28 cellular contexts compared by ENCODE assay signal in the genomic region with DNA sequence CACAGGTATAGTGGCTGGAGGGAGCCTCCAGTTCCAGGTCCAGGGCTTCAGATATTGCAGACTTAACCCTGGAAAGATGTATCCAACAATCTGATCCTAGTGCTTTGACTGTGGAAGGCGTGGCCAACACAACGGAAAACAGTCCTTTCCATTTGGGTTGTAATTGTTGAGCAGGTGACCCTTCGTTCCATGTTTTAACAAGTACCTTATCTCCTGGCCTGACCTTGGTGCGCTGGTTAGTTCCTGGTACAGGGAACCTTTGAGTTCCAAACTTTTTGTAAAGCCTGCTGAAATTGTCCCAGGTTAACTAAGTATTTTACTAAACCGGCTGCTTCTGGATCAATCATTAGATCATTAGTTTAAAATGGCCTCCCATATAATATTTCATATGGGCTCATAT.
"Had no signal": no experiment of that assay in that cellular context is flagged by ENCODE, and none has a peak within 500 bp of the region (broad histone marks: within the 10 kb centered on the region; RNA-seq: fewer than 3 reads in every experiment).

No MANE protein-coding gene starts in this region.

- ATAC-seq: stimulated activated effector memory CD8-positive, alpha-beta T cell treated with anti-CD3 and anti-CD28 coated beads, Interleukin-12 subunit alpha, Interleukin-12 subunit beta, amount 100 ng/mL, for 72 hours; stimulated activated memory B cell treated with anti-CD40 and anti-IgM and Interleukin-4, amounts not matched to agents 10 μg/mL and 1 μg/mL and 100 μg/mL, for 72 hours; stimulated activated naive B cell treated with anti-CD40 and anti-IgM and Interleukin-4, amounts not matched to agents 10 μg/mL and 1 μg/mL and 100 μg/mL, for 72 hours; stimulated activated naive CD8-positive, alpha-beta T cell treated with anti-CD3 and anti-CD28 coated beads, Interleukin-15, amount 100 ng/mL, for 72 hours; stimulated activated naive CD8-positive, alpha-beta T cell treated with anti-CD3 and anti-CD28 coated beads, Interleukin-15, Interleukin-2, amounts not matched to agents 100 U/mL and 50 U/mL, for 24 hours; upper lobe of right lung had no signal

- H3K4me3 Mint-ChIP-seq: stimulated activated effector memory CD8-positive, alpha-beta T cell treated with anti-CD3 and anti-CD28 coated beads, Interleukin-12 subunit alpha, Interleukin-12 subunit beta, amount 100 ng/mL, for 72 hours; stimulated activated memory B cell treated with anti-CD40 and anti-IgM and Interleukin-4, amounts not matched to agents 10 μg/mL and 1 μg/mL and 100 μg/mL, for 72 hours; stimulated activated naive B cell treated with anti-CD40 and anti-IgM and Interleukin-4, amounts not matched to agents 10 μg/mL and 1 μg/mL and 100 μg/mL, for 72 hours; stimulated activated naive CD8-positive, alpha-beta T cell treated with anti-CD3 and anti-CD28 coated beads, Interleukin-15, amount 100 ng/mL, for 72 hours; stimulated activated naive CD8-positive, alpha-beta T cell treated with anti-CD3 and anti-CD28 coated beads, Interleukin-15, Interleukin-2, amounts not matched to agents 100 ng/mL and 50 ng/mL, for 24 hours; type B pancreatic cell had no signal

- H3K4me3 ChIP-seq: stomach, suprapubic skin, testis, thoracic aorta, thyroid gland, tibial artery, tibial nerve, transverse colon, upper lobe of left lung, upper lobe of right lung, uterus, vagina had no signal

- H3K27ac ChIP-seq: stomach, suprapubic skin, testis, thoracic aorta, thyroid gland, tibial artery, tibial nerve, transverse colon, upper lobe of left lung, upper lobe of right lung, uterus, vagina had no signal

- H3K27me3 ChIP-seq: stomach, suprapubic skin, testis, thyroid gland, tibial artery, tibial nerve, transverse colon, upper lobe of left lung, upper lobe of right lung, uterus, vagina had no signal

- H3K4me1 ChIP-seq: suprapubic skin, testis, thyroid gland, tibial artery, tibial nerve, transverse colon, upper lobe of left lung, upper lobe of right lung, uterus, vagina had no signal

- H3K27me3 Mint-ChIP-seq: stimulated activated naive CD8-positive, alpha-beta T cell treated with anti-CD3 and anti-CD28 coated beads, Interleukin-15, amount 100 ng/mL, for 72 hours; stimulated activated naive CD8-positive, alpha-beta T cell treated with anti-CD3 and anti-CD28 coated beads, Interleukin-15, Interleukin-2, amounts not matched to agents 100 ng/mL and 50 ng/mL, for 24 hours had no signal

- H3K9me3 ChIP-seq: suprapubic skin, testis, thoracic aorta, thyroid gland, tibial artery, transverse colon, upper lobe of right lung, uterus, vagina had no signal

- H3K27ac Mint-ChIP-seq: stimulated activated effector memory CD8-positive, alpha-beta T cell treated with anti-CD3 and anti-CD28 coated beads, Interleukin-12 subunit alpha, Interleukin-12 subunit beta, amount 100 ng/mL, for 72 hours; stimulated activated memory B cell treated with anti-CD40 and anti-IgM and Interleukin-4, amounts not matched to agents 10 μg/mL and 1 μg/mL and 100 μg/mL, for 72 hours; stimulated activated naive B cell treated with anti-CD40 and anti-IgM and Interleukin-4, amounts not matched to agents 10 μg/mL and 1 μg/mL and 100 μg/mL, for 72 hours; stimulated activated naive CD8-positive, alpha-beta T cell treated with anti-CD3 and anti-CD28 coated beads, Interleukin-15, amount 100 ng/mL, for 72 hours; stimulated activated naive CD8-positive, alpha-beta T cell treated with anti-CD3 and anti-CD28 coated beads, Interleukin-15, Interleukin-2, amounts not matched to agents 100 ng/mL and 50 ng/mL, for 24 hours; type B pancreatic cell had no signal

- H3K9me3 Mint-ChIP-seq: stimulated activated effector memory CD8-positive, alpha-beta T cell treated with anti-CD3 and anti-CD28 coated beads, Interleukin-12 subunit alpha, Interleukin-12 subunit beta, amount 100 ng/mL, for 72 hours; stimulated activated memory B cell treated with anti-CD40 and anti-IgM and Interleukin-4, amounts not matched to agents 10 μg/mL and 1 μg/mL and 100 μg/mL, for 72 hours; stimulated activated naive B cell treated with anti-CD40 and anti-IgM and Interleukin-4, amounts not matched to agents 10 μg/mL and 1 μg/mL and 100 μg/mL, for 72 hours had no signal

- DNase-seq: stimulated activated CD4-positive, alpha-beta T cell treated with anti-CD3 and anti-CD28 coated beads, Interleukin-2, amount 100 ng/mL, for 48 hours; stimulated activated CD4-positive, alpha-beta T cell treated with anti-CD3 and anti-CD28 coated beads, Interleukin-4, amount 100 ng/mL, for 1 hour; stimulated activated CD4-positive, alpha-beta T cell treated with anti-CD3 and anti-CD28 coated beads, Interleukin-4, amount 100 ng/mL, for 24 hours; stimulated activated CD8-positive, alpha-beta memory T cell treated with anti-CD3 and anti-CD28 coated beads, Interleukin-4, amount 100 ng/mL, for 48 hours; stimulated activated naive B cell treated with anti-CD40 and anti-IgM and Interleukin-4, amounts not matched to agents 10 μg/mL and 1 μg/mL and 100 μg/mL, for 72 hours; stimulated activated naive CD4-positive, alpha-beta T cell; stimulated activated naive CD4-positive, alpha-beta T cell treated with Interleukin-2 at 50 U/mL for 16 hours; stimulated activated naive CD8-positive, alpha-beta T cell treated with anti-CD3 and anti-CD28 coated beads, Interleukin-15, amount 100 ng/mL, for 72 hours; stimulated activated naive CD8-positive, alpha-beta T cell treated with anti-CD3 and anti-CD28 coated beads, Interleukin-15, Interleukin-2, amounts not matched to agents 100 U/mL and 50 U/mL, for 24 hours; stomach; substantia nigra; testis; thyroid gland; tibial artery; transverse colon; trophoblast cell; upper lobe of left lung; upper lobe of right lung; uterus had no signal

- H3K36me3 ChIP-seq: stomach, suprapubic skin, thoracic aorta, thyroid gland, tibial artery, tibial nerve, transverse colon, upper lobe of left lung, upper lobe of right lung, uterus, vagina had no signal

- H3K36me3 Mint-ChIP-seq: stimulated activated effector memory CD8-positive, alpha-beta T cell treated with anti-CD3 and anti-CD28 coated beads, Interleukin-12 subunit alpha, Interleukin-12 subunit beta, amount 100 ng/mL, for 72 hours; stimulated activated memory B cell treated with anti-CD40 and anti-IgM and Interleukin-4, amounts not matched to agents 10 μg/mL and 1 μg/mL and 100 μg/mL, for 72 hours; stimulated activated naive B cell treated with anti-CD40 and anti-IgM and Interleukin-4, amounts not matched to agents 10 μg/mL and 1 μg/mL and 100 μg/mL, for 72 hours; type B pancreatic cell had no signal

- FAIRE-seq: urothelium cell line had no signal

- H3K4me1 Mint-ChIP-seq: stimulated activated memory B cell treated with anti-CD40 and anti-IgM and Interleukin-4, amounts not matched to agents 10 μg/mL and 1 μg/mL and 100 μg/mL, for 72 hours; stimulated activated naive B cell treated with anti-CD40 and anti-IgM and Interleukin-4, amounts not matched to agents 10 μg/mL and 1 μg/mL and 100 μg/mL, for 72 hours had no signal
